Comparison of ENCODE assay signal across 8 cellular contexts in the genomic region with DNA sequence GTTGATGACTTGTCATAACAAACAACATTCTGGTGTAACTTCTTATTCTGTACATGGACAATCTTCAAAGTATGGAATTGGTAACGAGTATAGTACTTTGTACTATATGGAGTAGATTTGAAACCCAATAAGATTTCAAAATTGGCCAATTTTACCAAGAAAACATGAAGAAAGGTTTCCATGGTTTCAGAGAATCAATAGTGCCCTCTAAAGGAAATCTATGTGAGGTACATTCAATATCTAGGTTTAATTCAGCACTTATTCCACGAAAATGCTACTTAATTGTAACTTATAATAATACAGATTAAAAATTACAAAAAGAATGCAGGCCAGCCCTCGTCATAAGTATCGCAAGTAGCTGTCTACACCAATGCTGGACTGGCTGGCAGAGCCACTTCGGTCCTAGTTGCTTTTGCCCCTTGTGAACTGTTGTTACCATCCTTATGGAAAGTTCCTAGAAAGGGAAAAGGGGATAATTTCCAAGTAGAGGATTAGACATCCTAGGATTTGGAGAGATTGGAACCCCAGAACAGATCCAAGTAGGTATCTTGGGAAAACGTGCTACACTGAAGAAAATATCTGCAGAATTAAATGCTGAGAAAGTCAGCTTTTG.
A peak's percentile ranks its signal among the peaks of the same experiment; 100 is the strongest.
DNase-seq lines count a peak whose midpoint lies in the region; ATAC-seq and TF ChIP-seq lines count a peak whose summit lies in the region.

No MANE protein-coding gene starts in this region.

- H3K9me3 Mint-ChIP-seq in T-helper 2 cell treated with Interferon-gamma antibody and Interleukin-4, amounts not matched to agents 5 μg/mL and 100 μg/mL, for 36 hours = no peaks in the 10 kb centered on the region

- 5 to 22% methylated on average over 6 of the region's 6 CpGs for whole genome bisulfite sequencing in gastroesophageal sphincter (ENCODE audit: low coverage in 1 of 2), 2 donors
- 22 to 25% methylated on average over 6 of the region's 6 CpGs for WGBS in transverse colon (ENCODE audit: low coverage in 1 of 2), 2 donors

- no peaks in the 10 kb centered on the region for H3K27me3 ChIP-seq in gastroesophageal sphincter
- no peaks in the 10 kb centered on the region for H3K27me3 ChIP-seq in transverse colon
- H3K27me3 ChIP-seq in uterus = no peaks in the 10 kb centered on the region

- H3K4me1 ChIP-seq in gastroesophageal sphincter = peaks cover 0 to 16% (median 0%) of the 10 kb centered on the region in 3 donors
- peaks cover 0 to 9% (median 0%) of the 10 kb centered on the region in 4 donors for H3K4me1 ChIP-seq in transverse colon
- no peaks in the 10 kb centered on the region for H3K4me1 ChIP-seq in uterus

- DNase-seq in DMS114 treated with DMSO at 0.1 percent for 48 hours (lab: John Stamatoyannopoulos, UW; ENCODE audit: unreplicated experiment) (peak; percentile 34), HFF-Myc (ENCODE audit: extremely low read depth, low read depth) (no peak), SK-MEL-5 (ENCODE audit: low read depth, low spot score) (peak; percentile 33), transverse colon (no peak), uterus (no peak)
- no peak for DNase-seq in T-helper 2 cell treated with Interferon-gamma antibody and Interleukin-4, amounts not matched to agents 5 μg/mL and 100 μg/mL, for 36 hours (ENCODE audit: low spot score)
- no peak for DNase-seq in stimulated activated CD4-positive, alpha-beta T cell treated with anti-CD3 and anti-CD28 coated beads, Interleukin-4, amount 100 ng/mL, for 1 hour

- intact Hi-C loops in transverse colon (cut with DNase I; ENCODE audit: low total_unique reads) (no loop called here), uterus (cut with DNase I; ENCODE audit: low total_unique reads) (no loop called here)

- H3K4me3 ChIP-seq in HFF-Myc (replicated peaks; ENCODE audit: low read depth, low read length) (no peak overlapping the region), gastroesophageal sphincter (no peak overlapping the region), transverse colon (no peak overlapping the region), uterus (no peak overlapping the region)

- H3K36me3 ChIP-seq in gastroesophageal sphincter = no peaks in the 10 kb centered on the region
- no peaks in the 10 kb centered on the region for H3K36me3 ChIP-seq in transverse colon
- H3K36me3 ChIP-seq in uterus = no peaks in the 10 kb centered on the region

- ATAC-seq in gastroesophageal sphincter = no peak

- H3K27ac Mint-ChIP-seq in T-helper 2 cell treated with Interferon-gamma antibody and Interleukin-4, amounts not matched to agents 5 μg/mL and 100 μg/mL, for 36 hours = no peak overlapping the region

- H3K27me3 Mint-ChIP-seq in T-helper 2 cell treated with Interferon-gamma antibody and Interleukin-4, amounts not matched to agents 5 μg/mL and 100 μg/mL, for 36 hours (ENCODE audit: low read depth) = peaks cover 5% of the 10 kb centered on the region

- no peaks in the 10 kb centered on the region for H3K4me1 Mint-ChIP-seq in T-helper 2 cell treated with Interferon-gamma antibody and Interleukin-4, amounts not matched to agents 5 μg/mL and 100 μg/mL, for 36 hours (ENCODE audit: low read depth)

- H3K36me3 Mint-ChIP-seq in T-helper 2 cell treated with Interferon-gamma antibody and Interleukin-4, amounts not matched to agents 5 μg/mL and 100 μg/mL, for 36 hours (ENCODE audit: low read depth) = no peaks in the 10 kb centered on the region

- TF ChIP-seq EP300 in gastroesophageal sphincter (IDR thresholded peaks at IDR 0.05) (no peak), transverse colon (IDR thresholded peaks at IDR 0.05; ENCODE audit: low read depth) (no peak)

- no peak overlapping the region for H3K27ac ChIP-seq in gastroesophageal sphincter
- no peak overlapping the region for H3K27ac ChIP-seq in transverse colon
- no peak overlapping the region for H3K27ac ChIP-seq in uterus

- no peaks in the 10 kb centered on the region for H3K9me3 ChIP-seq in gastroesophageal sphincter
- no peaks in the 10 kb centered on the region for H3K9me3 ChIP-seq in transverse colon
- H3K9me3 ChIP-seq in uterus = no peaks in the 10 kb centered on the region

- TF ChIP-seq POLR2A in gastroesophageal sphincter (IDR thresholded peaks at IDR 0.05) = no peak
- no peak for TF ChIP-seq POLR2A in transverse colon (IDR thresholded peaks at IDR 0.05)
- no peak for TF ChIP-seq POLR2A in uterus (IDR thresholded peaks at IDR 0.05)

- no peak overlapping the region for H3K4me3 Mint-ChIP-seq in T-helper 2 cell treated with Interferon-gamma antibody and Interleukin-4, amounts not matched to agents 5 μg/mL and 100 μg/mL, for 36 hours

- in situ Hi-C loops in SK-MEL-5 (cut with HindIII; ENCODE audit: low pct_unique_long_range_greater_than_20kb, low sequenced_read_pairs) (no loop called here), transverse colon (cut with MboI; ENCODE audit: low pct_ligation_motif_present in 1 of 4, low pct_unique_long_range_greater_than_20kb in 1 of 4, low sequenced_read_pairs in 3 of 4) (no loop called here)

- peak; percentile 7 for TF ChIP-seq CTCF in HFF-Myc (IDR thresholded peaks at IDR 0.05; ENCODE audit: low read depth, low read length, missing control alignments)
- TF ChIP-seq CTCF in gastroesophageal sphincter (IDR thresholded peaks at IDR 0.05) = peak in 3 of 4 experiments; percentile 24 to 41 (median 29)
- TF ChIP-seq CTCF in transverse colon (IDR thresholded peaks at IDR 0.05) = peak; percentile 18 to 43 (median 29)
- TF ChIP-seq CTCF in uterus (IDR thresholded peaks at IDR 0.05) = peak in 2 of 4 experiments; percentile 11 to 21

Comparison
In these comparisons a context has a peak if more than half of its experiments do, and no peak if none do; other contexts are left out.
1. DNase-seq: peak in DMS114 treated with DMSO at 0.1 percent for 48 hours (single experiment) and SK-MEL-5 (single experiment); none in HFF-Myc (single experiment), transverse colon (single experiment), T-helper 2 cell treated with Interferon-gamma antibody and Interleukin-4, amounts not matched to agents 5 μg/mL and 100 μg/mL, for 36 hours (single experiment), stimulated activated CD4-positive, alpha-beta T cell treated with anti-CD3 and anti-CD28 coated beads, Interleukin-4, amount 100 ng/mL, for 1 hour (single experiment) and uterus (0 of 2).